Comparison of ENCODE assay signal across 8 cellular contexts in genomic region chr2:84757648-84758047, GRCh38.
"Had no signal": no experiment of that assay in that cellular context is flagged by ENCODE, and none has a peak within 500 bp of the region (broad histone marks: within the 10 kb centered on the region; RNA-seq: fewer than 3 reads in every experiment).

No MANE protein-coding gene starts in this region.

- H2AFZ ChIP-seq: GM23248 had no signal

- DNase-seq: GM23248, HFFc6, KBM-7 had no signal

- H3K9ac ChIP-seq: GM23248 had no signal

- H3K36me3 ChIP-seq: HAP-1 had no signal

- ATAC-seq: HCT116, HepG2 had no signal

- H3K27ac Mint-ChIP-seq: HFFc6, IgD-negative memory B cell had no signal

- H3K27ac ChIP-seq: GM23248, HL-60 had no signal

- H3K4me1 Mint-ChIP-seq: IgD-negative memory B cell had no signal

- H3K9me3 Mint-ChIP-seq: HFFc6 had no signal

- H3K9me3 ChIP-seq: HAP-1 had no signal

- H3K4me1 ChIP-seq: HAP-1 had no signal

- H3K4me3 ChIP-seq: GM23248, HAP-1 had no signal

- H3K4me3 Mint-ChIP-seq: HFFc6, IgD-negative memory B cell had no signal
